2 cellular contexts compared by ENCODE assay signal in genomic region chr3:148646126-148646660, GRCh38.
TF ChIP-seq lines count a peak whose summit lies in the region.

No MANE protein-coding gene starts in this region.

TF ChIP-seq in A549, 52 proteins besides CTCF, POLR2A, EP300 and RAD21:
- no peak for TF ChIP-seq RNF2 (IDR thresholded peaks at IDR 0.05; ENCODE audit: borderline replicate concordance, low read depth)
- TF ChIP-seq E2F6 (IDR thresholded peaks at IDR 0.05; ENCODE audit: borderline replicate concordance, low read depth) = no peak
- no peak for TF ChIP-seq MAX (IDR thresholded peaks at IDR 0.05)
- no peak for TF ChIP-seq PHF8 (IDR thresholded peaks at IDR 0.05; ENCODE audit: borderline replicate concordance, low read depth)
- no peak for TF ChIP-seq ZNF302 (CRISPR knock-in tag; IDR thresholded peaks at IDR 0.05)
- no peak for TF ChIP-seq ZC3H11A (IDR thresholded peaks at IDR 0.05)
- no peak for TF ChIP-seq CBX8 (IDR thresholded peaks at IDR 0.05)
- TF ChIP-seq TFCP2L1 (CRISPR knock-in tag; IDR thresholded peaks at IDR 0.05) = no peak
- no peak for TF ChIP-seq ATOH8 (CRISPR knock-in tag; IDR thresholded peaks at IDR 0.05; ENCODE audit: low read depth)
- no peak for TF ChIP-seq MAFK (IDR thresholded peaks at IDR 0.05; ENCODE audit: partially characterized antibody)
- TF ChIP-seq SMC3 (IDR thresholded peaks at IDR 0.05) = no peak
- TF ChIP-seq ZSCAN20 (CRISPR knock-in tag; IDR thresholded peaks at IDR 0.05) = no peak
- TF ChIP-seq PBX3 (IDR thresholded peaks at IDR 0.05) = no peak
- no peak for TF ChIP-seq BCL3 (IDR thresholded peaks at IDR 0.05)
- TF ChIP-seq FOSL2 (IDR thresholded peaks at IDR 0.05) = no peak
- TF ChIP-seq FOSL2 (CRISPR knock-in tag; IDR thresholded peaks at IDR 0.05) = no peak

TF ChIP-seq in neural cell, 6 proteins besides CTCF, POLR2A, EP300 and RAD21:
- TF ChIP-seq SMC3 (conservative IDR thresholded peaks at IDR 0.05; ENCODE audit: poor library complexity) (no peak), POLR2AphosphoS5 (IDR thresholded peaks at IDR 0.05) (peak; percentile 12)
